Comparison of ENCODE assay signal across 24 cellular contexts in genomic region chr12:17203497-17203896, GRCh38.
"Had no signal": no experiment of that assay in that cellular context is flagged by ENCODE, and none has a peak within 500 bp of the region (broad histone marks: within the 10 kb centered on the region; RNA-seq: fewer than 3 reads in every experiment).

No MANE protein-coding gene starts in this region.

- H3K4me3 ChIP-seq: coronary artery, dorsolateral prefrontal cortex had no signal

- ATAC-seq: activated CD4-positive, alpha-beta T cell treated with anti-CD3 and anti-CD28 coated beads for 36 hours; activated CD8-positive, alpha-beta memory T cell treated with anti-CD3 and anti-CD28 coated beads, Interleukin-2, amount 10 ng/mL, durations not matched to agents 7 days and 5 days; activated CD8-positive, alpha-beta T cell treated with anti-CD3 and anti-CD28 coated beads, Interleukin-2, amount 10 ng/mL, durations not matched to agents 7 days and 5 days; activated naive CD4-positive, alpha-beta T cell treated with anti-CD3 and anti-CD28 coated beads, Interleukin-2, amount 50 U/mL, for 72 hours; activated T-cell treated with anti-CD3 and anti-CD28 coated beads, Interleukin-2, amount 50 U/mL, for 72 hours; esophagus mucosa had no signal

- H3K27ac ChIP-seq: brain microvascular endothelial cell, coronary artery, dorsolateral prefrontal cortex had no signal

- DNase-seq: activated CD4-positive, alpha-beta memory T cell treated with anti-CD3 and anti-CD28 coated beads for 36 hours; activated CD4-positive, alpha-beta T cell treated with anti-CD3 and anti-CD28 coated beads for 36 hours; activated CD4-positive, alpha-beta T cell treated with anti-CD3 and anti-CD28 coated beads, Interleukin-2, amount 10 ng/mL, durations not matched to agents 24 days and 14 days; activated CD4-positive, CD25-positive, alpha-beta regulatory T cell; activated CD4-positive, CD25-positive, alpha-beta regulatory T cell treated with anti-CD3 and anti-CD28 coated beads, Interleukin-2, amount 50 U/mL, for 72 hours; activated CD8-positive, alpha-beta memory T cell treated with anti-CD3 and anti-CD28 coated beads, Interleukin-2, amount 10 ng/mL, durations not matched to agents 7 days and 5 days; activated CD8-positive, alpha-beta memory T cell treated with anti-CD3 and anti-CD28 coated beads, Interleukin-2, amount 50 U/mL, for 48 hours; activated CD8-positive, alpha-beta T cell treated with anti-CD3 and anti-CD28 coated beads, Interleukin-2, amount 10 ng/mL, durations not matched to agents 7 days and 5 days; activated gamma-delta T cell; activated naive CD4-positive, alpha-beta T cell; activated naive CD4-positive, alpha-beta T cell treated with anti-CD3 and anti-CD28 coated beads, Interleukin-2, amount 10 ng/mL, durations not matched to agents 7 days and 5 days; activated naive CD8-positive, alpha-beta T cell treated with anti-CD3 and anti-CD28 coated beads, Interleukin-2, amount 10 ng/mL, durations not matched to agents 7 days and 5 days; activated T-cell treated with anti-CD3 and anti-CD28 coated beads for 4 hours; activated T-cell treated with anti-CD3 and anti-CD28 coated beads, Interleukin-2, amount 50 U/mL, for 24 hours; activated T-cell treated with anti-CD3 and anti-CD28 coated beads, Interleukin-2, amount 50 U/mL, for 72 hours; brain microvascular endothelial cell; dorsolateral prefrontal cortex; effector memory CD4-positive, alpha-beta T cell; endodermal cell; foreskin fibroblast; T-helper 2 cell had no signal

- H3K27me3 ChIP-seq: brain microvascular endothelial cell, dorsolateral prefrontal cortex had no signal

- H3K36me3 ChIP-seq: brain microvascular endothelial cell had no signal
